ENCODE assay signal across 8 cellular contexts in the genomic region with DNA sequence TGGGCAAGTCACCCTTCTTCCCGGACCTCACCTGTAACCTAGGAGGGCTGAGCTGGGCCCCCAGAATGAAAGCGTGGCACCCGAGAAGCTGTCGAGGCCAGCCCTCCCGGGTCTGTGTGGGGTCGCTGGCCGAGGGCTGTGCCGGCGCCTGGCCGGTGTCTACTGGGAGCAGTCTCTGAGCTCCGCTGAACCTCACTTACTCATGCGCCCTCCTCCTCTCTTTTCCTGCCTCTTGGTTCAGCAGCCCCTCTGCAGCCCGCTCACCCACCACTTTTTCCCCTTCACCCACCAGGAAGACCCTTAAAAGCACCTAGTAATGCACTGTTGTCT. TPM values are rescaled to one million over a fixed set of nuclear protein-coding genes. Genes with fewer than 3 reads are reported as not detected.
DNase-seq lines count a peak whose midpoint lies in the region; ATAC-seq, FAIRE-seq and TF ChIP-seq lines count a peak whose summit lies in the region.

No MANE protein-coding gene starts in this region.

- H3K27ac Mint-ChIP-seq in T-cell = peak overlapping the region; percentile 55 to 78
- peak overlapping the region; percentile 8 for H3K27ac Mint-ChIP-seq in progenitor cell of endocrine pancreas

- peak overlapping the region; percentile 67 for H3K4me3 ChIP-seq in GM08714 (ENCODE audit: low read length)

- H3K4me1 Mint-ChIP-seq in T-cell (peaks cover 27 to 30% (median 28%) of the 10 kb centered on the region in 3 donors), progenitor cell of endocrine pancreas (ENCODE audit: low read depth) (peaks cover 4% of the 10 kb centered on the region)

- ATAC-seq in HG02610 (IDR thresholded peaks at IDR 0.05; ENCODE audit: unreplicated experiment) (peak; percentile 17), T-cell (replicated peaks in 1 of 4) (peak; percentile 20 to 48 (median 36))

- H3K36me3 Mint-ChIP-seq in T-cell (no peaks in the 10 kb centered on the region), progenitor cell of endocrine pancreas (ENCODE audit: insufficient read depth) (no peaks in the 10 kb centered on the region)

- peak overlapping the region; percentile 83 to 94 (median 84) for H3K4me3 Mint-ChIP-seq in T-cell
- peak overlapping the region; percentile 86 for H3K4me3 Mint-ChIP-seq in progenitor cell of endocrine pancreas (ENCODE audit: low read depth)

- peak; percentile 7 for TF ChIP-seq CTCF in progenitor cell of endocrine pancreas (IDR thresholded peaks at IDR 0.05; ENCODE audit: unreplicated experiment)

- H3K27me3 Mint-ChIP-seq in T-cell (peaks cover 0 to 4% of the 10 kb centered on the region in 2 donors), progenitor cell of endocrine pancreas (peaks cover 8% of the 10 kb centered on the region)

- CTCF ChIA-PET in T-cell (lab: Charles Lee) = no interaction called here

- POLR2A ChIA-PET in T-cell (lab: Charles Lee) = interaction anchor here in 1 of 2 donors (0.5 kb wide), 1 partner anchor 176 kb away, joined by 5 read pairs; no protein-coding TSS in a partner anchor

- DNase-seq in T-cell (peak in 5 of 34 experiments; percentile 0 to 6 (median 1)), foreskin melanocyte (peak; percentile 7), progenitor cell of endocrine pancreas (ENCODE audit: low spot score, unreplicated experiment) (no peak), H54 (ENCODE audit: insufficient read length, low spot score) (no peak), amniotic stem cell (lab: John Stamatoyannopoulos, UW) (no peak)
- no peak for DNase-seq in stimulated activated CD4-positive, alpha-beta T cell treated with anti-CD3 and anti-CD28 coated beads, Interleukin-1b, Interleukin-23, amount 100 ng/mL, for 48 hours

- no peak for FAIRE-seq in H54 (lab: Jason Lieb, UNC)

- TF ChIP-seq POLR2A in H54 (IDR thresholded peaks at IDR 0.05; ENCODE audit: low read depth, low read length) = no peak

- H3K9me3 Mint-ChIP-seq in T-cell = no peaks in the 10 kb centered on the region
- no peaks in the 10 kb centered on the region for H3K9me3 Mint-ChIP-seq in progenitor cell of endocrine pancreas (ENCODE audit: low read depth)

RNA-seq across cellular contexts. Expression of a gene that starts 0.4 kb away (rescaled TPM):
- 1 to 10 TPM; 1.7 to 4.6 (median 4.0) TPM for total RNA-seq in T-cell
- total RNA-seq in progenitor cell of endocrine pancreas = 4.1 and 4.3 TPM in 2 replicates

RNA-seq across cellular contexts. Expression of a gene that starts 32.4 kb away (rescaled TPM):
- total RNA-seq in T-cell (10 to 100 TPM; 54.5 to 87.0 (median 80.7) TPM), progenitor cell of endocrine pancreas (214 and 221 TPM in 2 replicates)

RNA-seq across cellular contexts. Expression of a gene that starts 57.5 kb away (rescaled TPM):
- total RNA-seq in T-cell = 1 to 10 TPM in 1 of 5 donors, under 1 TPM in 4; 0.37 to 1.1 (median 0.57) TPM
- 8.0 and 8.1 TPM in 2 replicates for total RNA-seq in progenitor cell of endocrine pancreas
